In genomic region chr16:3004781-3005284, GRCh38 we compare ENCODE assay signal across 8 cellular contexts. TPM values are rescaled to one million over a fixed set of nuclear protein-coding genes. Genes with fewer than 3 reads are reported as not detected.
DNase-seq lines count a peak whose midpoint lies in the region; ATAC-seq and TF ChIP-seq lines count a peak whose summit lies in the region.

No MANE protein-coding gene starts in this region.

- H3K4me3 Mint-ChIP-seq in Calu3 (ENCODE audit: low read depth, unreplicated experiment) (peak overlapping the region; percentile 87), IgD-negative memory B cell (peak overlapping the region in 3 of 4 donors; percentile 74 to 87 (median 76)), brain (peak overlapping the region; percentile 68 to 84 (median 81)), natural killer cell (peak overlapping the region; percentile 78)

- peaks cover 88% of the 10 kb centered on the region for H3K36me3 Mint-ChIP-seq in Calu3 (ENCODE audit: insufficient read depth, unreplicated experiment)
- peaks cover 2% of the 10 kb centered on the region for H3K36me3 Mint-ChIP-seq in IgD-negative memory B cell
- no peaks in the 10 kb centered on the region for H3K36me3 Mint-ChIP-seq in brain
- no peaks in the 10 kb centered on the region for H3K36me3 Mint-ChIP-seq in natural killer cell

- intact Hi-C loops in Calu3 (cut with micrococcal nuclease; ENCODE audit: unreplicated experiment): no loop called here
- intact Hi-C loops in natural killer cell (cut with micrococcal nuclease): loop anchor here (2.0 kb wide), 1 partner anchor 24 kb away; no protein-coding TSS in a partner anchor

- DNase-seq in Calu3: peak; percentile 76
- DNase-seq in natural killer cell: no peak
- no peak for DNase-seq in SHP77 treated with DMSO at 0.1 percent for 48 hours (lab: John Stamatoyannopoulos, UW)
- DNase-seq in activated CD4-positive, CD25-positive, alpha-beta regulatory T cell treated with anti-CD3 and anti-CD28 coated beads, Interleukin-2, amount 50 U/mL, for 72 hours: no peak
- no peak for DNase-seq in COR-L47 (lab: John Stamatoyannopoulos, UW)
- no peak for DNase-seq in activated gamma-delta T cell treated with Interleukin-2 at 50 U/mL for 16 hours

- peak overlapping the region; percentile 91 for H3K27ac Mint-ChIP-seq in Calu3 (ENCODE audit: unreplicated experiment)
- peak overlapping the region in 1 of 3 donors; percentile 57 for H3K27ac Mint-ChIP-seq in IgD-negative memory B cell
- no peak overlapping the region for H3K27ac Mint-ChIP-seq in brain
- no peak overlapping the region for H3K27ac Mint-ChIP-seq in natural killer cell

- H3K9me3 Mint-ChIP-seq in Calu3 (ENCODE audit: low read depth, unreplicated experiment) (no peaks in the 10 kb centered on the region), IgD-negative memory B cell (no peaks in the 10 kb centered on the region), brain (peaks cover 0 to 5% (median 0%) of the 10 kb centered on the region in 5 experiments), natural killer cell (no peaks in the 10 kb centered on the region)

- BruUV-seq in Calu3 (replicated peaks; lab: Mats Ljungman, UMichigan): TSS peak; percentile 28

- no peak for ATAC-seq in natural killer cell

- TF ChIP-seq CTCF in Calu3 (IDR thresholded peaks at IDR 0.05; ENCODE audit: unreplicated experiment) (no peak), brain (conservative IDR thresholded peaks at IDR 0.05) (no peak), natural killer cell (IDR thresholded peaks at IDR 0.05) (no peak)

- H3K4me1 Mint-ChIP-seq in Calu3 (ENCODE audit: low read depth, unreplicated experiment) (peaks cover 42% of the 10 kb centered on the region), IgD-negative memory B cell (peaks cover 15 to 22% (median 20%) of the 10 kb centered on the region in 3 donors), brain (no peaks in the 10 kb centered on the region), natural killer cell (peaks cover 5 to 25% of the 10 kb centered on the region in 2 donors)

- no peaks in the 10 kb centered on the region for H3K27me3 Mint-ChIP-seq in Calu3 (ENCODE audit: unreplicated experiment)
- peaks cover 25% of the 10 kb centered on the region for H3K27me3 Mint-ChIP-seq in IgD-negative memory B cell
- H3K27me3 Mint-ChIP-seq in brain: peaks cover 77% of the 10 kb centered on the region
- H3K27me3 Mint-ChIP-seq in natural killer cell (ENCODE audit: low read depth in 2 of 2): peaks cover 0 to 3% of the 10 kb centered on the region in 2 donors

- CTCF ChIA-PET in Calu3 (lab: Charles Lee): interaction anchor here (1.2 to 7.7 kb wide), 4 partner anchors 17 to 54 kb away, joined by 4 to 126 read pairs (median 10); partner anchors contain the start of genes CLDN6, HCFC1R1, THOC6 and TNFRSF12A

RNA-seq across cellular contexts. Expression of gene CLDN9, which starts 7.9 kb away (rescaled TPM):
- total RNA-seq in Calu3 (2022): 13.5 and 17.8 TPM in 2 replicates
- not detected for polyA plus RNA-seq in IgD-negative memory B cell
- polyA plus RNA-seq in brain (ENCODE audit: insufficient read depth, low read depth, low replicate concordance): 16.3 TPM
- under 1 TPM in 2 of 3 donors, not detected in 1; 0.34 to 0.35 TPM for total RNA-seq in natural killer cell

RNA-seq across cellular contexts. Expression of gene CLDN6, which starts 13.2 kb away (rescaled TPM):
- total RNA-seq in Calu3 (2022): 1.2 and 2.1 TPM in 2 replicates
- not detected for polyA plus RNA-seq in IgD-negative memory B cell
- 0.31 TPM for polyA plus RNA-seq in brain (ENCODE audit: insufficient read depth, low read depth, low replicate concordance)
- not detected for total RNA-seq in natural killer cell

RNA-seq across cellular contexts. Expression of gene TNFRSF12A, which starts 15.3 kb away (rescaled TPM):
- total RNA-seq in Calu3 (2022) (478 and 509 TPM in 2 replicates), natural killer cell (1 to 10 TPM; 2.4 to 3.7 (median 3.1) TPM)
- polyA plus RNA-seq in IgD-negative memory B cell (0.31 TPM), brain (ENCODE audit: insufficient read depth, low read depth, low replicate concordance) (14.8 TPM)

RNA-seq across cellular contexts. Expression of gene HCFC1R1, which starts 18.9 kb away (rescaled TPM):
- total RNA-seq in Calu3 (2022) (61.1 and 75.4 TPM in 2 replicates), natural killer cell (10 to 100 TPM; 15.4 to 21.8 (median 16.0) TPM)
- polyA plus RNA-seq in IgD-negative memory B cell (26.2 TPM), brain (ENCODE audit: insufficient read depth, low read depth, low replicate concordance) (314 TPM)

RNA-seq across cellular contexts. Expression of gene THOC6, which starts 19.0 kb away (rescaled TPM):
- 50.8 and 54.4 TPM in 2 replicates for total RNA-seq in Calu3 (2022)
- polyA plus RNA-seq in IgD-negative memory B cell: 48.2 TPM
- polyA plus RNA-seq in brain (ENCODE audit: insufficient read depth, low read depth, low replicate concordance): 45.0 TPM
- 10 to 100 TPM; 17.1 to 21.5 (median 17.2) TPM for total RNA-seq in natural killer cell

Comparison
In these comparisons a context has a peak if more than half of its experiments do, and no peak if none do; other contexts are left out.
1. RNA of gene CLDN9, which starts 7.9 kb away (total RNA-seq): 13.5 to 17.8 TPM in Calu3; 0.34 to 0.35 TPM in natural killer cell; every median in the first group is over 10 times any median in the second.
2. RNA of gene TNFRSF12A, which starts 15.3 kb away (total RNA-seq): 478 to 509 TPM in Calu3; 2.4 to 3.7 TPM in natural killer cell; every median in the first group is over 100 times any median in the second.
3. Peak in every context shown above with its lines, with median percentiles within 50 percentile points of each other: H3K4me3 Mint-ChIP-seq.